Comparison of ENCODE assay signal across 8 cellular contexts in genomic region chr14:104094709-104095425, GRCh38. TPM values are rescaled to one million over a fixed set of nuclear protein-coding genes. Genes with fewer than 3 reads are reported as not detected.
DNase-seq lines count a peak whose midpoint lies in the region; ATAC-seq and TF ChIP-seq lines count a peak whose summit lies in the region.

No MANE protein-coding gene starts in this region.

- no peak for TF ChIP-seq POLR2A in body of pancreas (IDR thresholded peaks at IDR 0.05)

- H3K27me3 ChIP-seq in MG63 (no peaks in the 10 kb centered on the region), body of pancreas (no peaks in the 10 kb centered on the region)

- TF ChIP-seq CTCF in body of pancreas (IDR thresholded peaks at IDR 0.05), result peak; percentile 77 to 98 (median 87)

- no peaks in the 10 kb centered on the region for H3K36me3 ChIP-seq in MG63
- H3K36me3 ChIP-seq in body of pancreas (replicated peaks in 1 of 2; ENCODE audit: insufficient read depth in 1 of 2, low read depth in 2 of 2), result no peaks in the 10 kb centered on the region

- no peak overlapping the region for H3K27ac ChIP-seq in body of pancreas

- WGBS in body of pancreas, 2 donors, result 27 to 40% methylated on average over 5 to 19 of the region's 35 CpGs

- DNase-seq in ELF-1 (ENCODE audit: low read depth, low spot score), result peak; percentile 93
- DNase-seq in MG63, result peak; percentile 31
- peak; percentile 70 for DNase-seq in UCSD-AML1 (lab: John Stamatoyannopoulos, UW; ENCODE audit: unreplicated experiment)
- DNase-seq in body of pancreas, result peak; percentile 61 to 82 (median 76)
- DNase-seq in islet precursor cell, result peak; percentile 89
- peak; percentile 86 to 89 for DNase-seq in stimulated activated CD4-positive, alpha-beta T cell treated with anti-CD3 and anti-CD28 coated beads, Interleukin-2, amount 100 ng/mL, for 48 hours

- intact Hi-C loops in body of pancreas (cut with DNase I), result loop anchor here (5.0 kb wide), 1 partner anchor 32 kb away; no protein-coding TSS in a partner anchor

- H3K4me3 ChIP-seq in MG63, result no peak overlapping the region
- H3K4me3 ChIP-seq in body of pancreas, result no peak overlapping the region

- no peaks in the 10 kb centered on the region for H3K9me3 ChIP-seq in MG63
- H3K9me3 ChIP-seq in body of pancreas, result no peaks in the 10 kb centered on the region

- ATAC-seq in body of pancreas (peak; percentile 77), GM19397 (IDR thresholded peaks at IDR 0.05; ENCODE audit: unreplicated experiment) (no peak), HG03045 (IDR thresholded peaks at IDR 0.05; ENCODE audit: unreplicated experiment) (no peak)

- peaks cover 7% of the 10 kb centered on the region for H3K4me1 ChIP-seq in body of pancreas

RNA-seq across cellular contexts. Expression of gene ASPG, which starts 9.4 kb away (rescaled TPM):
- total RNA-seq in MG63 (2014; rRNA removed; shearing (Covaris generic); ENCODE audit: low replicate concordance), result not detected in 2 replicates
- under 1 TPM; 0.52 to 0.99 TPM for total RNA-seq in body of pancreas

RNA-seq across cellular contexts. Expression of gene KIF26A, which starts 43.5 kb away (rescaled TPM):
- total RNA-seq in MG63 (2014; rRNA removed; shearing (Covaris generic); ENCODE audit: low replicate concordance), result 0.92 and 1.1 TPM in 2 replicates
- 10 to 100 TPM; 14.8 to 17.1 TPM for total RNA-seq in body of pancreas

Comparison
In these comparisons a context has a peak if more than half of its experiments do, and no peak if none do; other contexts are left out.
1. DNase-seq: peak in every context shown above with its lines; median percentile 93 in ELF-1; 89 in islet precursor cell; 88 in stimulated activated CD4-positive, alpha-beta T cell treated with anti-CD3 and anti-CD28 coated beads, Interleukin-2, amount 100 ng/mL, for 48 hours; 76 in body of pancreas; 70 in UCSD-AML1; 31 in MG63.